ENCODE assay signal across 9 cellular contexts in genomic region chr14:95156153-95156764, GRCh38. TPM values are rescaled to one million over a fixed set of nuclear protein-coding genes. Genes with fewer than 3 reads are reported as not detected.
DNase-seq lines count a peak whose midpoint lies in the region; ATAC-seq, FAIRE-seq and TF ChIP-seq lines count a peak whose summit lies in the region.
"Had no signal": no experiment of that assay in that cellular context is flagged by ENCODE, and none has a peak within 500 bp of the region (broad histone marks: within the 10 kb centered on the region; RNA-seq: fewer than 3 reads in every experiment).

No MANE protein-coding gene starts in this region.

- FAIRE-seq in urothelium cell line (lab: Jason Lieb, UNC) (no peak), RCC 7860 (lab: Jason Lieb, UNC) (no peak)
- FAIRE-seq: A204.1 had no signal

- H3K27me3 ChIP-seq in breast epithelium (no peaks in the 10 kb centered on the region), lung (ENCODE audit: control insufficient read depth, insufficient read depth) (no peaks in the 10 kb centered on the region)

- TF ChIP-seq CTCF in breast epithelium (IDR thresholded peaks at IDR 0.05): no peak
- no peak for TF ChIP-seq CTCF in lung (IDR thresholded peaks at IDR 0.05; ENCODE audit: control extremely low read depth, extremely low read depth)

- intact Hi-C loops in breast epithelium (cut with DNase I; ENCODE audit: low total_unique reads): no loop called here

- H3K36me3 ChIP-seq in breast epithelium (no peaks in the 10 kb centered on the region), lung (ENCODE audit: control insufficient read depth in 2 of 2, insufficient read depth in 2 of 2, low read length in 2 of 2) (no peaks in the 10 kb centered on the region)

- 3 to 4% methylated on average over 15 of the region's 15 CpGs for WGBS in lung, 2 donors

- ATAC-seq in lung (ENCODE audit: insufficient read depth, low FRiP score): no peak

- peak overlapping the region; percentile 81 to 95 (median 82) for H3K4me3 ChIP-seq in breast epithelium
- peak overlapping the region; percentile 92 for H3K4me3 ChIP-seq in lung

- H3K9me3 ChIP-seq in breast epithelium (no peaks in the 10 kb centered on the region), lung (ENCODE audit: control insufficient read depth in 2 of 2, insufficient read depth in 1 of 2, low read length in 1 of 2) (no peaks in the 10 kb centered on the region)

- H3K4me1 ChIP-seq in breast epithelium (no peaks in the 10 kb centered on the region), lung (ENCODE audit: control insufficient read depth in 2 of 2, insufficient read depth in 2 of 2, low read length in 2 of 2) (peaks cover 2 to 23% of the 10 kb centered on the region in 2 donors)

- no peak for TF ChIP-seq POLR2A in breast epithelium (IDR thresholded peaks at IDR 0.05)

- peak; percentile 52 for DNase-seq in DMS 273 (lab: John Stamatoyannopoulos, UW; ENCODE audit: unreplicated experiment)
- DNase-seq in DMS 273 treated with DMSO at 0.1 percent for 48 hours (lab: John Stamatoyannopoulos, UW): no peak
- peak; percentile 27 for DNase-seq in NCI-H1092 treated with DMSO at 0.1 percent for 48 hours (lab: John Stamatoyannopoulos, UW)
- no peak for DNase-seq in breast epithelium (ENCODE audit: low spot score in 2 of 2)
- DNase-seq in lung (ENCODE audit: low spot score): no peak
- peak; percentile 4 for DNase-seq in urothelium cell line (ENCODE audit: low spot score)
- no peak for DNase-seq in RCC 7860 (ENCODE audit: low spot score)
- no peak for DNase-seq in iPS-NIHi11 (ENCODE audit: low spot score)

- peak overlapping the region; percentile 95 to 99 for H3K27ac ChIP-seq in breast epithelium
- peak overlapping the region; percentile 97 to 99 for H3K27ac ChIP-seq in lung (ENCODE audit: low read depth in 1 of 2, low read length in 1 of 2)

RNA-seq across cellular contexts. Expression of gene DICER1, which starts 1.1 kb away (rescaled TPM):
- 100 to 1,000 TPM in 1 of 3 donors, 10 to 100 TPM in 2; 74.9 to 126 (median 78.0) TPM for total RNA-seq in breast epithelium
- 100 to 1,000 TPM in 1 of 2 donors, 10 to 100 TPM in 1; 67.9 to 103 TPM for total RNA-seq in lung
- polyA plus RNA-seq in lung: 10 to 100 TPM in 1 of 2 donors, 1 to 10 TPM in 1; 9.1 to 20.2 TPM

Comparison
In these comparisons a context has a peak if more than half of its experiments do, and no peak if none do; other contexts are left out.
1. DNase-seq: peak in DMS 273 (single experiment), NCI-H1092 treated with DMSO at 0.1 percent for 48 hours (single experiment) and urothelium cell line (single experiment); none in DMS 273 treated with DMSO at 0.1 percent for 48 hours (single experiment), breast epithelium (0 of 2), lung (single experiment), RCC 7860 (single experiment) and iPS-NIHi11 (single experiment).